In the genomic region with DNA sequence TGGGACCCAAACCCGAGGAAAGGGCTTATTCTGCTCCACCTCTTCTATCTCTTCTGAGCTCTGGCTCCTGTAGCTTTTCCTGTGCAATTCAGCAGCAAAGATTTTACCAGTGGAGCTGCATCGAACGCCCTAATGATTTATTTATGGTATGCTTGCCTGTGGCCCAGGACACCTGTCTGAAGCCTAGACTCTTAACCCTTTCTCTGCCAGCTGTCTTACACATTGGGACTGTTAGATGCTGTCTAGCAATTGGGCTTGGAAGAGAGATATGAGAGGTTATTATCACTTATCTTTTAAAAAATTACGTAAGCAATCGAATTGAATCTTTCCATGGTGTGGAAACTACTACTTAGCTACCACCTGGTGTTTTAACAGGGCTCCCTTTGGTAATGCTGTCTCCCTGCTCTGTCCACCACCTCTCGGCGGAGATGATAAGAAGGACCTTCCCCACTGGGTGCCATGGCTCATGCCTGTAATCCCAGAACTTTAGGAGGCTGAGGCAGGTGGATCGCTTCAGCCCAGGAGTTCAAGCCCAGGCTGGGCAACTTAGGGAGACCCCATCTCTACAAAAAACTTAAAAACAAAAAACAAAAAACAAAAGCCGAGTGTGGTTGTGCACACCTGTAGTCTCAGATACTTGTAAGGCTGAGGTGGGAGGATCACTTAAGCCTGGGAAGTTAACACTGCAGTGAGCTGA, we compare ENCODE assay signal across 23 cellular contexts. TPM values are rescaled to one million over a fixed set of nuclear protein-coding genes. Genes with fewer than 3 reads are reported as not detected.
A peak's percentile ranks its signal among the peaks of the same experiment; 100 is the strongest.
DNase-seq lines count a peak whose midpoint lies in the region; ATAC-seq and TF ChIP-seq lines count a peak whose summit lies in the region.
"Had no signal": no experiment of that assay in that cellular context is flagged by ENCODE, and none has a peak within 500 bp of the region (broad histone marks: within the 10 kb centered on the region; RNA-seq: fewer than 3 reads in every experiment).

No MANE protein-coding gene starts in this region.

- peak overlapping the region; percentile 15 for H3K9ac ChIP-seq in adipocyte (ENCODE audit: low read length)

- TF ChIP-seq CTCF in type B pancreatic cell (conservative IDR thresholded peaks at IDR 0.05) = no peak

- no peak for ATAC-seq in HG02852 (IDR thresholded peaks at IDR 0.05; ENCODE audit: unreplicated experiment)

- no peaks in the 10 kb centered on the region for H3K9me3 ChIP-seq in adipocyte (ENCODE audit: control insufficient read depth, low read length)
- H3K9me3 ChIP-seq: SJSA1 had no signal

- H3K9me3 Mint-ChIP-seq in activated naive CD8-positive, alpha-beta T cell (ENCODE audit: low read depth) = no peaks in the 10 kb centered on the region
- H3K9me3 Mint-ChIP-seq in activated naive CD8-positive, alpha-beta T cell treated with anti-CD3 and anti-CD28 coated beads for 36 hours = no peaks in the 10 kb centered on the region
- H3K9me3 Mint-ChIP-seq in type B pancreatic cell = no peaks in the 10 kb centered on the region
- H3K9me3 Mint-ChIP-seq: activated CD8-positive, alpha-beta T cell treated with anti-CD3 and anti-CD28 coated beads for 36 hours; CD4-positive, alpha-beta T cell; central memory CD8-positive, alpha-beta T cell; naive B cell had no signal

- H3K36me3 ChIP-seq in adipocyte (ENCODE audit: control insufficient read depth, insufficient read depth, low read length, severe bottlenecking) = peaks cover 9% of the 10 kb centered on the region
- H3K36me3 ChIP-seq: SJSA1 had no signal

- DNase-seq in activated naive CD8-positive, alpha-beta T cell treated with anti-CD3 and anti-CD28 coated beads for 36 hours = no peak
- DNase-seq in adipocyte (ENCODE audit: low read depth) (no peak), myocyte (ENCODE audit: low read depth) (peak; percentile 38), type B pancreatic cell (ENCODE audit: extremely low spot score, unreplicated experiment) (no peak), NCI-H748 (lab: John Stamatoyannopoulos, UW; ENCODE audit: unreplicated experiment) (no peak), activated gamma-delta T cell treated with Interleukin-2 at 50 U/mL for 16 hours (no peak)
- DNase-seq: 8988T; activated effector memory CD4-positive, alpha-beta T cell treated with anti-CD3 and anti-CD28 coated beads, Interleukin-2, amount 50 U/mL, for 16 hours; activated T-cell treated with anti-CD3 and anti-CD28 coated beads for 4 hours; CD4-positive, alpha-beta T cell; DMS153; GOT3; naive B cell; NCI-H1105; NCI-H1930; NCI-H526; occipital lobe; stimulated activated CD4-positive, alpha-beta T cell treated with anti-CD3 and anti-CD28 coated beads, Interleukin-2, amount 100 ng/mL, for 48 hours had no signal

- H3K27me3 Mint-ChIP-seq in activated naive CD8-positive, alpha-beta T cell = no peaks in the 10 kb centered on the region
- H3K27me3 Mint-ChIP-seq in activated naive CD8-positive, alpha-beta T cell treated with anti-CD3 and anti-CD28 coated beads for 36 hours = no peaks in the 10 kb centered on the region
- H3K27me3 Mint-ChIP-seq in type B pancreatic cell = no peaks in the 10 kb centered on the region
- H3K27me3 Mint-ChIP-seq: activated CD8-positive, alpha-beta T cell treated with anti-CD3 and anti-CD28 coated beads for 36 hours; CD4-positive, alpha-beta T cell; central memory CD8-positive, alpha-beta T cell; naive B cell had no signal

- H3K27ac Mint-ChIP-seq in activated naive CD8-positive, alpha-beta T cell = no peak overlapping the region
- no peak overlapping the region for H3K27ac Mint-ChIP-seq in activated naive CD8-positive, alpha-beta T cell treated with anti-CD3 and anti-CD28 coated beads for 36 hours
- H3K27ac Mint-ChIP-seq in type B pancreatic cell = peak overlapping the region; percentile 38
- H3K27ac Mint-ChIP-seq: activated CD8-positive, alpha-beta T cell treated with anti-CD3 and anti-CD28 coated beads for 36 hours had no signal

- peak overlapping the region; percentile 52 for H3K4me3 ChIP-seq in adipocyte (ENCODE audit: low read length)
- H3K4me3 ChIP-seq: SJSA1 had no signal

- peaks cover 20% of the 10 kb centered on the region for H3K36me3 Mint-ChIP-seq in activated naive CD8-positive, alpha-beta T cell
- H3K36me3 Mint-ChIP-seq in activated naive CD8-positive, alpha-beta T cell treated with anti-CD3 and anti-CD28 coated beads for 36 hours = peaks cover 72% of the 10 kb centered on the region
- H3K36me3 Mint-ChIP-seq in type B pancreatic cell = no peaks in the 10 kb centered on the region

- peaks cover 45% of the 10 kb centered on the region for H3K4me1 ChIP-seq in adipocyte (ENCODE audit: control insufficient read depth, insufficient read depth, low read length)

- H3K4me1 Mint-ChIP-seq in activated naive CD8-positive, alpha-beta T cell (ENCODE audit: low read depth) = peaks cover 86% of the 10 kb centered on the region
- H3K4me1 Mint-ChIP-seq in activated naive CD8-positive, alpha-beta T cell treated with anti-CD3 and anti-CD28 coated beads for 36 hours = peaks cover 69% of the 10 kb centered on the region
- peaks cover 11% of the 10 kb centered on the region for H3K4me1 Mint-ChIP-seq in type B pancreatic cell (ENCODE audit: unreplicated experiment)

- no peaks in the 10 kb centered on the region for H3K27me3 ChIP-seq in adipocyte (replicated peaks; ENCODE audit: control insufficient read depth, insufficient read depth, low read length)

- H3K4me3 Mint-ChIP-seq in activated naive CD8-positive, alpha-beta T cell = peak overlapping the region; percentile 13
- H3K4me3 Mint-ChIP-seq in activated naive CD8-positive, alpha-beta T cell treated with anti-CD3 and anti-CD28 coated beads for 36 hours = no peak overlapping the region
- H3K4me3 Mint-ChIP-seq in type B pancreatic cell = no peak overlapping the region
- H3K4me3 Mint-ChIP-seq: activated CD8-positive, alpha-beta T cell treated with anti-CD3 and anti-CD28 coated beads for 36 hours; CD4-positive, alpha-beta T cell; central memory CD8-positive, alpha-beta T cell; naive B cell had no signal

RNA-seq across cellular contexts. Expression of a gene that starts 8.8 kb away (rescaled TPM):
- 10 to 100 TPM; 50.3 to 54.3 TPM for total RNA-seq in activated naive CD8-positive, alpha-beta T cell treated with anti-CD3 and anti-CD28 coated beads for 36 hours
- total RNA-seq in myocyte = 0.52 and 0.88 TPM in 2 replicates
- polyA plus RNA-seq in myocyte (2012) = 0.14 TPM
- total RNA-seq in type B pancreatic cell (ENCODE audit: low replicate concordance) = 13.9 and 39.7 TPM in 2 replicates
